Comparison of ENCODE assay signal across 12 cellular contexts in the genomic region with DNA sequence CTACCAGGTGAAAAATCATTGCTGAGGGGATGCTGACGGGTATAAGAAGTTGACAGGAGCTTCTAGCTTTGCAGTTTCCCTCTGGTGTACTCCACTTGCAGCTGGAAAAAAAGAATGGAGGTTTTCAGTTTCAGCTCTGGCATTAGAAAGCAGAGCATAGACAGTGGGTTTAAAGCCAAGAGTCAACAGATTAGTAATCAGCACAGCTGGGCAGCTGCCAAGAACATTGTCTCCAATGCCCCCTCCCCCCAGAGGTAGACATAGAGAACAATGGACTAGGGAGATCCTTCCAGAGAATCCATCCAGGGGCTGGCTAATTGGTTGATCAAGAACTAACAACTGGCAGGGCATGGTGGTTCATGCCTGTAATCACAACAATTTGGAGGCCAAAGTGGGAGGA. TPM values are rescaled to one million over a fixed set of nuclear protein-coding genes. Genes with fewer than 3 reads are reported as not detected.
DNase-seq lines count a peak whose midpoint lies in the region; ATAC-seq, FAIRE-seq and TF ChIP-seq lines count a peak whose summit lies in the region.
"Had no signal": no experiment of that assay in that cellular context is flagged by ENCODE, and none has a peak within 500 bp of the region (broad histone marks: within the 10 kb centered on the region; RNA-seq: fewer than 3 reads in every experiment).

No MANE protein-coding gene starts in this region.

- no peak for TF ChIP-seq CTCF in right atrium auricular region (IDR thresholded peaks at IDR 0.05)
- TF ChIP-seq CTCF in foreskin keratinocyte (conservative IDR thresholded peaks at IDR 0.05): no peak

- peaks cover 0 to 19% of the 10 kb centered on the region in 2 donors for H3K9me3 ChIP-seq in right atrium auricular region

- H3K27ac ChIP-seq in right atrium auricular region (no peak overlapping the region), foreskin keratinocyte (no peak overlapping the region)

- DNase-seq in Right ventricle myocardium inferior (ENCODE audit: missing footprints): peak; percentile 71
- no peak for DNase-seq in right atrium auricular region (ENCODE audit: low spot score)
- peak; percentile 18 for DNase-seq in OCI-M1 (lab: John Stamatoyannopoulos, UW)
- peak; percentile 19 to 33 for DNase-seq in foreskin keratinocyte
- DNase-seq in urothelium cell line (ENCODE audit: low spot score): peak; percentile 59
- DNase-seq in retina: no peak
- DNase-seq in stimulated activated CD4-positive, alpha-beta T cell treated with anti-CD3 and anti-CD28 coated beads, Interleukin-2, amount 100 ng/mL, for 24 hours: no peak
- DNase-seq: activated CD4-positive, alpha-beta memory T cell treated with anti-CD3 and anti-CD28 coated beads for 36 hours; activated naive CD8-positive, alpha-beta T cell treated with anti-CD3 and anti-CD28 coated beads, Interleukin-2, amount 10 ng/mL, durations not matched to agents 7 days and 5 days; NCI-H1694 had no signal

- H3K4me3 ChIP-seq in right atrium auricular region: no peak overlapping the region

- no peaks in the 10 kb centered on the region for H3K36me3 ChIP-seq in right atrium auricular region

- intact Hi-C loops in Right ventricle myocardium inferior (cut with DNase I): no loop called here

- ATAC-seq in Right ventricle myocardium inferior (no peak), foreskin keratinocyte (no peak), HG02938 (IDR thresholded peaks at IDR 0.05; ENCODE audit: unreplicated experiment) (no peak)

- no peak for FAIRE-seq in urothelium cell line (lab: Jason Lieb, UNC)

- H3K27me3 ChIP-seq in right atrium auricular region: no peaks in the 10 kb centered on the region
- H3K27me3 ChIP-seq in foreskin keratinocyte: no peaks in the 10 kb centered on the region

- H3K4me1 ChIP-seq in right atrium auricular region (no peaks in the 10 kb centered on the region), foreskin keratinocyte (no peaks in the 10 kb centered on the region)

RNA-seq across cellular contexts. Expression of a gene that starts 10.1 kb away (rescaled TPM):
- total RNA-seq in Right ventricle myocardium inferior (not detected), right atrium auricular region (under 1 TPM in 1 of 2 donors, not detected in 1; 0.04 TPM), foreskin keratinocyte (under 0.01 TPM in 2 replicates)
- polyA plus RNA-seq in foreskin keratinocyte: 0.01 TPM in 1 of 2 replicates, not detected in the other
- total RNA-seq: activated CD4-positive, alpha-beta memory T cell treated with anti-CD3 and anti-CD28 coated beads for 36 hours; activated naive CD8-positive, alpha-beta T cell treated with anti-CD3 and anti-CD28 coated beads, Interleukin-2, amount 10 ng/mL, durations not matched to agents 7 days and 5 days had no signal
- polyA plus RNA-seq: AG04450 had no signal

Comparison
In these comparisons a context has a peak if more than half of its experiments do, and no peak if none do; other contexts are left out.
1. DNase-seq: peak in Right ventricle myocardium inferior (single experiment), OCI-M1 (single experiment), foreskin keratinocyte (2 of 2) and urothelium cell line (single experiment); none in right atrium auricular region (single experiment), retina (single experiment) and stimulated activated CD4-positive, alpha-beta T cell treated with anti-CD3 and anti-CD28 coated beads, Interleukin-2, amount 100 ng/mL, for 24 hours (0 of 2).